In genomic region chr12:56947633-56948535, GRCh38 we compare ENCODE assay signal across 18 cellular contexts. TPM values are rescaled to one million over a fixed set of nuclear protein-coding genes. Genes with fewer than 3 reads are reported as not detected.
DNase-seq lines count a peak whose midpoint lies in the region; ATAC-seq and TF ChIP-seq lines count a peak whose summit lies in the region.
"Had no signal": no experiment of that assay in that cellular context is flagged by ENCODE, and none has a peak within 500 bp of the region (broad histone marks: within the 10 kb centered on the region; RNA-seq: fewer than 3 reads in every experiment).

No MANE protein-coding gene starts in this region.

- no peak overlapping the region for H3K4me2 ChIP-seq in PC-3 (ENCODE audit: low read length)

- no peaks in the 10 kb centered on the region for H3K9me2 ChIP-seq in PC-3 (replicated peaks; ENCODE audit: low read length)

- H3K27me3 ChIP-seq in BE2C (no peaks in the 10 kb centered on the region), PC-3 (ENCODE audit: low read length) (no peaks in the 10 kb centered on the region)
- H3K27me3 ChIP-seq: sigmoid colon had no signal

- H3K9me3 Mint-ChIP-seq in endothelial cell (ENCODE audit: unreplicated experiment), result peaks cover 5% of the 10 kb centered on the region

- H3K36me3 Mint-ChIP-seq in endothelial cell (ENCODE audit: low read depth, unreplicated experiment), result peaks cover 11% of the 10 kb centered on the region

- no peaks in the 10 kb centered on the region for H3K36me3 ChIP-seq in BE2C
- H3K36me3 ChIP-seq in PC-3 (ENCODE audit: low read depth, low read length), result no peaks in the 10 kb centered on the region
- H3K36me3 ChIP-seq: sigmoid colon, SJSA1, WERI-Rb-1 had no signal

- H3K4me3 ChIP-seq in BE2C (ENCODE audit: low read depth, low read length), result no peak overlapping the region
- no peak overlapping the region for H3K4me3 ChIP-seq in PC-3 (ENCODE audit: low read length)
- no peak overlapping the region for H3K4me3 ChIP-seq in fibroblast of pulmonary artery (replicated peaks; ENCODE audit: low read depth, low read length)
- H3K4me3 ChIP-seq: sigmoid colon, SJSA1 had no signal

- no TSS peak for BruUV-seq in PC-3 (replicated peaks; lab: Mats Ljungman, UMichigan)

- POLR2A ChIA-PET in PC-3 (lab: Charles Lee; ENCODE audit: unreplicated experiment), result interaction anchor here (0.6 kb wide), 1 partner anchor 141 kb away, joined by 3 read pairs; the partner anchor contains the start of gene NAB2

- H3K27me3 Mint-ChIP-seq in endothelial cell (ENCODE audit: unreplicated experiment), result no peaks in the 10 kb centered on the region

- H3K79me2 ChIP-seq in PC-3 (ENCODE audit: low read length), result no peaks in the 10 kb centered on the region

- no peak overlapping the region for H2AFZ ChIP-seq in PC-3 (ENCODE audit: low read length)

- H3F3A ChIP-seq in PC-3 (ENCODE audit: low read length, unreplicated experiment), result no peaks in the 10 kb centered on the region

- H3K9me3 ChIP-seq in BE2C, result no peaks in the 10 kb centered on the region
- no peaks in the 10 kb centered on the region for H3K9me3 ChIP-seq in PC-3 (ENCODE audit: low read length)
- H3K9me3 ChIP-seq: sigmoid colon, SJSA1 had no signal

- H3K27ac ChIP-seq in PC-3 (ENCODE audit: low read length), result no peak overlapping the region
- H3K27ac ChIP-seq: C4-2B, sigmoid colon, SJSA1, WERI-Rb-1 had no signal

- no peaks in the 10 kb centered on the region for H3K4me1 Mint-ChIP-seq in endothelial cell (ENCODE audit: unreplicated experiment)
- H3K4me1 Mint-ChIP-seq: stimulated activated memory B cell treated with anti-CD40 and anti-IgM and Interleukin-4, amounts not matched to agents 10 μg/mL and 1 μg/mL and 100 μg/mL, for 72 hours had no signal

- H3K4me1 ChIP-seq in BE2C, result no peaks in the 10 kb centered on the region
- H3K4me1 ChIP-seq in PC-3 (ENCODE audit: insufficient read depth, low read length), result peaks cover 8% of the 10 kb centered on the region
- H3K4me1 ChIP-seq: sigmoid colon, SJSA1 had no signal

- TF ChIP-seq CTCF in BE2C (IDR thresholded peaks at IDR 0.05; ENCODE audit: low read depth, low read length), result peak; percentile 14; the same call in 1 of the 2 replicates
- TF ChIP-seq CTCF in PC-3 (conservative IDR thresholded peaks at IDR 0.05; ENCODE audit: low read depth, low read length), result peak; percentile 51
- TF ChIP-seq CTCF in fibroblast of pulmonary artery (IDR thresholded peaks at IDR 0.05; ENCODE audit: low read length, missing control alignments), result no peak
- TF ChIP-seq CTCF in endothelial cell (IDR thresholded peaks at IDR 0.05; ENCODE audit: unreplicated experiment), result no peak

- no peak overlapping the region for H3K4me3 Mint-ChIP-seq in endothelial cell (ENCODE audit: unreplicated experiment)
- H3K4me3 Mint-ChIP-seq: activated naive CD8-positive, alpha-beta T cell; stimulated activated memory B cell treated with anti-CD40 and anti-IgM and Interleukin-4, amounts not matched to agents 10 μg/mL and 1 μg/mL and 100 μg/mL, for 72 hours had no signal

- H3K9ac ChIP-seq in PC-3 (ENCODE audit: low read length), result no peak overlapping the region

- no peaks in the 10 kb centered on the region for H4K20me1 ChIP-seq in PC-3 (ENCODE audit: low read length)

- DNase-seq in BE2C (no peak), HCEC 1CT (peak; percentile 18), PC-3 (peak; percentile 57), fibroblast of pulmonary artery (ENCODE audit: low read depth) (peak; percentile 17), superior temporal gyrus (ENCODE audit: extremely low spot score) (no peak), AG08396 (ENCODE audit: low spot score) (no peak), NCI-H345 (lab: John Stamatoyannopoulos, UW) (no peak), endothelial cell (ENCODE audit: low spot score) (no peak)
- DNase-seq: GF-D8; NCI-H1694; NCI-H82; sigmoid colon; stimulated activated CD4-positive, alpha-beta T cell treated with anti-CD3 and anti-CD28 coated beads, Interleukin-4, amount 100 ng/mL, for 4 hours; WERI-Rb-1 had no signal

- CTCF ChIA-PET in PC-3 (lab: Charles Lee), result no interaction called here

- peak; percentile 42; the same call in 1 of the 2 replicates for ATAC-seq in PC-3
- ATAC-seq: stimulated activated memory B cell treated with anti-CD40 and anti-IgM and Interleukin-4, amounts not matched to agents 10 μg/mL and 1 μg/mL and 100 μg/mL, for 72 hours had no signal

- intact Hi-C loops in PC-3 (cut with micrococcal nuclease), result loop anchor here (1.0 kb wide), 1 partner anchor 39 kb away; no protein-coding TSS in a partner anchor

- no peak overlapping the region for H3K27ac Mint-ChIP-seq in endothelial cell (ENCODE audit: unreplicated experiment)
- H3K27ac Mint-ChIP-seq: activated naive CD8-positive, alpha-beta T cell; stimulated activated memory B cell treated with anti-CD40 and anti-IgM and Interleukin-4, amounts not matched to agents 10 μg/mL and 1 μg/mL and 100 μg/mL, for 72 hours had no signal

RNA-seq across cellular contexts. Expression of gene RDH16, which starts 9.5 kb away (rescaled TPM):
- 1.8 TPM for polyA plus RNA-seq in BE2C (2012; ENCODE audit: insufficient read depth, insufficient read length, low read depth)
- total RNA-seq in PC-3 (2014; rRNA removed) (0.73 and 0.86 TPM in 2 replicates), endothelial cell (ENCODE audit: unreplicated experiment) (0.82 TPM)

RNA-seq across cellular contexts. Expression of gene SDR9C7, which starts 13.7 kb away (rescaled TPM):
- polyA plus RNA-seq in BE2C (2012; ENCODE audit: insufficient read depth, insufficient read length, low read depth), result 0.32 TPM
- total RNA-seq in PC-3 (2014; rRNA removed) (not detected in 2 replicates), endothelial cell (ENCODE audit: unreplicated experiment) (not detected)
- total RNA-seq: SJSA1 had no signal

RNA-seq across cellular contexts. Expression of gene ZBTB39, which starts 58.5 kb away (rescaled TPM):
- polyA plus RNA-seq in BE2C (2012; ENCODE audit: insufficient read depth, insufficient read length, low read depth), result 16.8 TPM
- total RNA-seq in PC-3 (2014; rRNA removed) (3.6 and 4.8 TPM in 2 replicates), endothelial cell (ENCODE audit: unreplicated experiment) (23.9 TPM)

Comparison
In these comparisons a context has a peak if more than half of its experiments do, and no peak if none do; other contexts are left out.
1. DNase-seq: peak in HCEC 1CT (single experiment), PC-3 (single experiment) and fibroblast of pulmonary artery (single experiment); none in BE2C (single experiment), superior temporal gyrus (single experiment), AG08396 (single experiment), NCI-H345 (single experiment) and endothelial cell (single experiment).
2. CTCF ChIP-seq: peak in BE2C (single experiment) and PC-3 (single experiment); none in fibroblast of pulmonary artery (single experiment) and endothelial cell (single experiment).